ENCODE assay signal across 8 cellular contexts in genomic region chr20:3408251-3408637, GRCh38. TPM values are rescaled to one million over a fixed set of nuclear protein-coding genes. Genes with fewer than 3 reads are reported as not detected.
DNase-seq lines count a peak whose midpoint lies in the region; ATAC-seq and TF ChIP-seq lines count a peak whose summit lies in the region.

No MANE protein-coding gene starts in this region.

- TF ChIP-seq POLR2A in heart left ventricle (IDR thresholded peaks at IDR 0.05) = no peak
- no peak for TF ChIP-seq POLR2A in breast epithelium (IDR thresholded peaks at IDR 0.05)
- no peak for TF ChIP-seq POLR2A in vagina (IDR thresholded peaks at IDR 0.05)

- ATAC-seq in heart left ventricle = no peak
- no peak for ATAC-seq in Right ventricle myocardium inferior
- no peak for ATAC-seq in GM18870 (IDR thresholded peaks at IDR 0.05; ENCODE audit: unreplicated experiment)
- ATAC-seq in HG03432 (IDR thresholded peaks at IDR 0.05; ENCODE audit: unreplicated experiment) = no peak

- peak overlapping the region; percentile 89 to 98 (median 96) for H3K27ac ChIP-seq in heart left ventricle
- peak overlapping the region; percentile 93 to 96 for H3K27ac ChIP-seq in breast epithelium
- peak overlapping the region; percentile 94 for H3K27ac ChIP-seq in vagina

- H3K4me1 ChIP-seq in heart left ventricle (peaks cover 0 to 31% (median 17%) of the 10 kb centered on the region in 12 donors), breast epithelium (peaks cover 0 to 8% of the 10 kb centered on the region in 2 donors), vagina (peaks cover 40% of the 10 kb centered on the region)

- peaks cover 28% of the 10 kb centered on the region for H3K4me1 Mint-ChIP-seq in mesothelial cell of epicardium

- H3K27ac Mint-ChIP-seq in mesothelial cell of epicardium = peak overlapping the region; percentile 89

- TF ChIP-seq CTCF in heart left ventricle (IDR thresholded peaks at IDR 0.05) = no peak
- TF ChIP-seq CTCF in breast epithelium (IDR thresholded peaks at IDR 0.05) = no peak
- no peak for TF ChIP-seq CTCF in mesothelial cell of epicardium (IDR thresholded peaks at IDR 0.05; ENCODE audit: unreplicated experiment)
- TF ChIP-seq CTCF in vagina (IDR thresholded peaks at IDR 0.05) = no peak

- H3K4me3 ChIP-seq in heart left ventricle (peak overlapping the region; percentile 66 to 100 (median 90)), breast epithelium (peak overlapping the region; percentile 79 to 95 (median 93)), vagina (peak overlapping the region; percentile 89 to 93)

- intact Hi-C loops in heart left ventricle (cut with DNase I) (loop anchor here in 6 of 10 donors (1.0 to 10.0 kb wide), 4 partner anchors 53 to 407 kb away; partner anchors contain the start of gene ATRN (in 4 of the 6)), Right ventricle myocardium inferior (cut with DNase I) (loop anchor here (1.0 to 5.0 kb wide), 2 partner anchors 62 to 66 kb away; no protein-coding TSS in a partner anchor), breast epithelium (cut with DNase I; ENCODE audit: low total_unique reads) (no loop called here), vagina (cut with DNase I) (loop anchor here (5.0 kb wide), 1 partner anchor 64 kb away; the partner anchor contains the start of gene ATRN)

- peak overlapping the region; percentile 89 for H3K4me3 Mint-ChIP-seq in mesothelial cell of epicardium

- H3K27me3 ChIP-seq in heart left ventricle (no peaks in the 10 kb centered on the region), breast epithelium (no peaks in the 10 kb centered on the region), vagina (no peaks in the 10 kb centered on the region)

- DNase-seq in heart left ventricle (no peak), Right ventricle myocardium inferior (ENCODE audit: missing footprints) (no peak), breast epithelium (ENCODE audit: low spot score in 2 of 2) (no peak), mesothelial cell of epicardium (ENCODE audit: low spot score in 2 of 2, unreplicated experiment in 2 of 2) (no peak), vagina (ENCODE audit: extremely low spot score in 2 of 2) (no peak), D341Med (ENCODE audit: low spot score) (no peak)

- H3K9me3 ChIP-seq in heart left ventricle (no peaks in the 10 kb centered on the region), breast epithelium (no peaks in the 10 kb centered on the region), vagina (no peaks in the 10 kb centered on the region)

- peaks cover 3% of the 10 kb centered on the region for H3K27me3 Mint-ChIP-seq in mesothelial cell of epicardium (ENCODE audit: low read depth)

- no peaks in the 10 kb centered on the region for H3K36me3 Mint-ChIP-seq in mesothelial cell of epicardium

- peaks cover 3% of the 10 kb centered on the region for H3K9me3 Mint-ChIP-seq in mesothelial cell of epicardium

- 0 to 1% (median 0%) methylated on average over 7 of the region's 7 CpGs for WGBS in heart left ventricle, 4 donors

- H3K36me3 ChIP-seq in heart left ventricle (no peaks in the 10 kb centered on the region), breast epithelium (no peaks in the 10 kb centered on the region), vagina (no peaks in the 10 kb centered on the region)

RNA-seq across cellular contexts. Expression of gene DNAAF9, which starts 0.8 kb away (rescaled TPM):
- total RNA-seq in heart left ventricle = 10 to 100 TPM; 16.8 to 33.9 (median 26.8) TPM
- polyA plus RNA-seq in heart left ventricle = 10 to 100 TPM in 1 of 2 donors, 1 to 10 TPM in 1; 9.6 to 16.8 TPM
- total RNA-seq in Right ventricle myocardium inferior = 22.1 TPM
- 10 to 100 TPM; 15.7 to 35.8 (median 22.8) TPM for total RNA-seq in breast epithelium
- 18.0 to 20.3 TPM (median 20.2 TPM) in 3 replicates for total RNA-seq in mesothelial cell of epicardium
- total RNA-seq in vagina = 18.4 TPM
